8 cellular contexts compared by ENCODE assay signal in the genomic region with DNA sequence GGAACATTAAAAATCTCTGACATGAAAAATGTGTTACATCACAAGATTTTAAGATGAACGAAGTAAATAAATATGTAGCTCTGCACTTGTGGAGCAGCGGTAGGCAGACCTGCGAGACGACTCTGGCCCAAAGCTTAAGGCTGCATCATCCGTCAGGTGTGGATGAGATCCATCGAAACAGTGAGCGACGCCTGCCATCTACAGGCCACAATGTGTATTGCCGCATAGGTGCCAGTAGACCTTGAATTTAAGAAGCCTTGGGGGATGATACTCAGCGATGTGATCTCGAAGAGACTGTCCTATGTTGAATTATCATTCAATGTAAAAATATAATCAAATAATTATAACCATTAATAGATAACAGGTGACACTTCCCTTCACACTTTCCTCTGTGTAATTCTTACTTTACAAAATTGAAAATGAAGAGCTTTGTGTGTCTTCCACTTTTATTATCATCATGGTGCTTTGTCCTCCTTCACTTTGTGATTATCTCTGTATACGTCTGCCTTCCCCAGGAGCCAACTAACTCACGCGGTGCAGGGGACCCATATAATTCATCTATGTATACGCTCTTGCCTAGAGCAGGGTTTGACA.
DNase-seq lines count a peak whose midpoint lies in the region; ATAC-seq, FAIRE-seq and TF ChIP-seq lines count a peak whose summit lies in the region.

No MANE protein-coding gene starts in this region.

- no peak for ATAC-seq in gastroesophageal sphincter
- ATAC-seq in pancreas = peak; percentile 75 to 96 (median 91)

- H3K4me1 ChIP-seq in gastroesophageal sphincter (no peaks in the 10 kb centered on the region), pancreas (no peaks in the 10 kb centered on the region), transverse colon (no peaks in the 10 kb centered on the region)

- H3K27ac ChIP-seq in gastroesophageal sphincter (no peak overlapping the region), pancreas (no peak overlapping the region), transverse colon (no peak overlapping the region)

- intact Hi-C loops in pancreas (cut with DNase I) = loop anchor here in 1 of 3 donors (10.0 kb wide), 1 partner anchor 868 kb away; no protein-coding TSS in a partner anchor
- intact Hi-C loops in transverse colon (cut with DNase I; ENCODE audit: low total_unique reads) = no loop called here

- H3K9me3 ChIP-seq in gastroesophageal sphincter (no peaks in the 10 kb centered on the region), pancreas (no peaks in the 10 kb centered on the region), transverse colon (no peaks in the 10 kb centered on the region)

- no peak overlapping the region for H3K4me3 ChIP-seq in GM06990 (replicated peaks; ENCODE audit: low read depth, low read length)
- no peak overlapping the region for H3K4me3 ChIP-seq in gastroesophageal sphincter
- no peak overlapping the region for H3K4me3 ChIP-seq in pancreas
- no peak overlapping the region for H3K4me3 ChIP-seq in transverse colon

- peak; percentile 72 for FAIRE-seq in pancreas (lab: Jason Lieb, UNC)

- no peaks in the 10 kb centered on the region for H3K36me3 ChIP-seq in GM06990 (ENCODE audit: control insufficient read depth, insufficient read depth, low read length)
- H3K36me3 ChIP-seq in gastroesophageal sphincter = no peaks in the 10 kb centered on the region
- no peaks in the 10 kb centered on the region for H3K36me3 ChIP-seq in pancreas
- no peaks in the 10 kb centered on the region for H3K36me3 ChIP-seq in transverse colon

- in situ Hi-C loops in transverse colon (cut with MboI; ENCODE audit: low pct_ligation_motif_present in 1 of 4, low pct_unique_long_range_greater_than_20kb in 1 of 4, low sequenced_read_pairs in 3 of 4) = loop anchor here (10.0 to 25.0 kb wide), 3 partner anchors 588 to 871 kb away; no protein-coding TSS in a partner anchor

- H3K27me3 ChIP-seq in GM06990 (replicated peaks; ENCODE audit: control insufficient read depth, insufficient read depth, low read length) = no peaks in the 10 kb centered on the region
- peaks cover 17% of the 10 kb centered on the region for H3K27me3 ChIP-seq in gastroesophageal sphincter
- peaks cover 0 to 7% (median 0%) of the 10 kb centered on the region in 4 donors for H3K27me3 ChIP-seq in pancreas
- no peaks in the 10 kb centered on the region for H3K27me3 ChIP-seq in transverse colon

- DNase-seq in GM06990 (ENCODE audit: extremely low read depth, insufficient read length) (peak; percentile 13), H4 (ENCODE audit: low spot score) (peak; percentile 76), Kasumi-1 (lab: John Stamatoyannopoulos, UW) (peak; percentile 66 to 78), RPMI7951 (ENCODE audit: low read depth) (peak; percentile 41), pancreas (peak; percentile 38 to 89 (median 77)), transverse colon (peak; percentile 85)
- peak; percentile 30 for DNase-seq in activated T-helper 9 cell treated with anti-CD3 and anti-CD28 coated beads, Interleukin-2, amount 50 U/mL, for 16 hours (ENCODE audit: low read depth)

- 9 to 23% methylated on average over 11 to 15 of the region's 15 CpGs for WGBS in gastroesophageal sphincter (ENCODE audit: low coverage in 1 of 2), 2 donors
- WGBS in pancreas, 2 donors = 6 to 8% methylated on average over 15 of the region's 15 CpGs
- 10 to 13% methylated on average over 15 of the region's 15 CpGs for WGBS in transverse colon (ENCODE audit: low coverage in 1 of 2), 2 donors

- TF ChIP-seq EP300 in gastroesophageal sphincter (IDR thresholded peaks at IDR 0.05) = no peak
- no peak for TF ChIP-seq EP300 in transverse colon (IDR thresholded peaks at IDR 0.05; ENCODE audit: low read depth)

- no peak for TF ChIP-seq POLR2A in gastroesophageal sphincter (IDR thresholded peaks at IDR 0.05)
- no peak for TF ChIP-seq POLR2A in transverse colon (IDR thresholded peaks at IDR 0.05)

- TF ChIP-seq CTCF in GM06990 (IDR thresholded peaks at IDR 0.05; ENCODE audit: insufficient read depth, low read length, poor library complexity, severe bottlenecking) = peak; percentile 82
- TF ChIP-seq CTCF in gastroesophageal sphincter (IDR thresholded peaks at IDR 0.05) = peak; percentile 59 to 83 (median 65)
- TF ChIP-seq CTCF in pancreas (IDR thresholded peaks at IDR 0.05) = peak; percentile 62 to 84 (median 76)
- peak; percentile 80 to 91 (median 89) for TF ChIP-seq CTCF in transverse colon (IDR thresholded peaks at IDR 0.05)

Comparison
In these comparisons a context has a peak if more than half of its experiments do, and no peak if none do; other contexts are left out.
1. DNase-seq: peak in every context shown above with its lines; median percentile 85 in transverse colon; 77 in pancreas; 76 in H4; 72 in Kasumi-1; 41 in RPMI7951; 30 in activated T-helper 9 cell treated with anti-CD3 and anti-CD28 coated beads, Interleukin-2, amount 50 U/mL, for 16 hours; 13 in GM06990.